ENCODE assay signal across 29 cellular contexts in genomic region chr9:81459591-81459990, GRCh38.
A peak's percentile ranks its signal among the peaks of the same experiment; 100 is the strongest.
DNase-seq lines count a peak whose midpoint lies in the region; FAIRE-seq and TF ChIP-seq lines count a peak whose summit lies in the region.
"Had no signal": no experiment of that assay in that cellular context is flagged by ENCODE, and none has a peak within 500 bp of the region (broad histone marks: within the 10 kb centered on the region; RNA-seq: fewer than 3 reads in every experiment).

No MANE protein-coding gene starts in this region.

- peak overlapping the region; percentile 53 for H3K4me3 Mint-ChIP-seq in nephron progenitor cell
- H3K4me3 Mint-ChIP-seq in progenitor cell of endocrine pancreas (ENCODE audit: low read depth), result no peak overlapping the region
- H3K4me3 Mint-ChIP-seq: B cell; CD14-positive monocyte; CD4-positive, alpha-beta memory T cell; CD4-positive, alpha-beta T cell; CD4-positive, CD25-positive, alpha-beta regulatory T cell; CD8-positive, alpha-beta memory T cell; CD8-positive, alpha-beta T cell had no signal

- H3K9me3 Mint-ChIP-seq in nephron progenitor cell, result peaks cover 51% of the 10 kb centered on the region
- H3K9me3 Mint-ChIP-seq in progenitor cell of endocrine pancreas (ENCODE audit: low read depth), result no peaks in the 10 kb centered on the region
- H3K9me3 Mint-ChIP-seq: CD4-positive, alpha-beta T cell; CD8-positive, alpha-beta T cell had no signal

- H3K4me1 Mint-ChIP-seq in nephron progenitor cell (peaks cover 28% of the 10 kb centered on the region), progenitor cell of endocrine pancreas (ENCODE audit: low read depth) (peaks cover 6% of the 10 kb centered on the region)
- H3K4me1 Mint-ChIP-seq: B cell; CD14-positive monocyte; CD4-positive, alpha-beta memory T cell; CD4-positive, CD25-positive, alpha-beta regulatory T cell; CD8-positive, alpha-beta memory T cell had no signal

- no peak for TF ChIP-seq CTCF in nephron progenitor cell (IDR thresholded peaks at IDR 0.05)
- no peak for TF ChIP-seq CTCF in progenitor cell of endocrine pancreas (IDR thresholded peaks at IDR 0.05; ENCODE audit: unreplicated experiment)

- DNase-seq in amniotic epithelial cell (ENCODE audit: low read depth), result peak; percentile 30
- no peak for DNase-seq in nephron progenitor cell
- DNase-seq in frontal cortex (ENCODE audit: low spot score in 2 of 2), result no peak
- no peak for DNase-seq in progenitor cell of endocrine pancreas (ENCODE audit: low spot score, unreplicated experiment)
- DNase-seq: 8988T; ACHN; AML-193; BE2C; C1 segment of cervical spinal cord; Caco-2; Calu3; CD4-positive, alpha-beta memory T cell; CD4-positive, alpha-beta T cell; CD4-positive, CD25-positive, alpha-beta regulatory T cell; CD8-positive, alpha-beta memory T cell; CD8-positive, alpha-beta T cell; COR-L47; DMS 273 treated with DMSO at 0.1 percent for 48 hours; DMS153; DMS53; DMS79; DMS79 treated with DMSO at 0.1 percent for 48 hours; DND-41; EL had no signal

- FAIRE-seq in frontal cortex (lab: Jason Lieb, UNC), result no peak
- FAIRE-seq: A204.1, A549, D721Med had no signal

- H3K27ac Mint-ChIP-seq in nephron progenitor cell, result peak overlapping the region; percentile 40
- H3K27ac Mint-ChIP-seq in progenitor cell of endocrine pancreas, result no peak overlapping the region
- H3K27ac Mint-ChIP-seq: B cell; CD14-positive monocyte; CD4-positive, alpha-beta memory T cell; CD4-positive, alpha-beta T cell; CD4-positive, CD25-positive, alpha-beta regulatory T cell; CD8-positive, alpha-beta memory T cell; CD8-positive, alpha-beta T cell had no signal

- peaks cover 3% of the 10 kb centered on the region for H3K27me3 Mint-ChIP-seq in nephron progenitor cell (ENCODE audit: low read depth, poor library complexity)
- H3K27me3 Mint-ChIP-seq in progenitor cell of endocrine pancreas, result peaks cover 7% of the 10 kb centered on the region
- H3K27me3 Mint-ChIP-seq: CD4-positive, alpha-beta memory T cell; CD4-positive, alpha-beta T cell; CD4-positive, CD25-positive, alpha-beta regulatory T cell; CD8-positive, alpha-beta memory T cell had no signal

- peaks cover 24% of the 10 kb centered on the region for H3K36me3 Mint-ChIP-seq in nephron progenitor cell (ENCODE audit: low read depth)
- H3K36me3 Mint-ChIP-seq in progenitor cell of endocrine pancreas (ENCODE audit: insufficient read depth), result no peaks in the 10 kb centered on the region
- H3K36me3 Mint-ChIP-seq: CD14-positive monocyte; CD4-positive, alpha-beta memory T cell; CD4-positive, CD25-positive, alpha-beta regulatory T cell; CD8-positive, alpha-beta T cell had no signal
